8 cellular contexts compared by ENCODE assay signal in genomic region chr3:192916455-192917257, GRCh38. TPM values are rescaled to one million over a fixed set of nuclear protein-coding genes. Genes with fewer than 3 reads are reported as not detected.
DNase-seq lines count a peak whose midpoint lies in the region; ATAC-seq and TF ChIP-seq lines count a peak whose summit lies in the region.

No MANE protein-coding gene starts in this region.

- no peak for TF ChIP-seq CTCF in lung (IDR thresholded peaks at IDR 0.05; ENCODE audit: control extremely low read depth, extremely low read depth)

- H3K27me3 ChIP-seq in endocrine pancreas (ENCODE audit: control insufficient read depth, insufficient read depth, low read length): no peaks in the 10 kb centered on the region
- no peaks in the 10 kb centered on the region for H3K27me3 ChIP-seq in lung (ENCODE audit: control insufficient read depth, insufficient read depth)
- H3K27me3 ChIP-seq in stomach smooth muscle (ENCODE audit: control insufficient read depth in 1 of 2, insufficient read depth in 2 of 2, low read length in 2 of 2): no peaks in the 10 kb centered on the region

- no peaks in the 10 kb centered on the region for H3K9me3 ChIP-seq in endocrine pancreas (ENCODE audit: control insufficient read depth, low read length)
- H3K9me3 ChIP-seq in lung (ENCODE audit: control insufficient read depth in 2 of 2, insufficient read depth in 1 of 2, low read length in 1 of 2): no peaks in the 10 kb centered on the region
- H3K9me3 ChIP-seq in stomach smooth muscle (ENCODE audit: control insufficient read depth in 2 of 2, low read length in 2 of 2): no peaks in the 10 kb centered on the region

- H3K36me3 ChIP-seq in endocrine pancreas (ENCODE audit: control insufficient read depth, insufficient read depth, low read length) (no peaks in the 10 kb centered on the region), lung (ENCODE audit: control insufficient read depth in 2 of 2, insufficient read depth in 2 of 2, low read length in 2 of 2) (no peaks in the 10 kb centered on the region), stomach smooth muscle (ENCODE audit: control insufficient read depth in 2 of 2, insufficient read depth in 2 of 2, low read length in 2 of 2) (no peaks in the 10 kb centered on the region)

- DNase-seq in DMS53 (lab: John Stamatoyannopoulos, UW): peak; percentile 79
- peak; percentile 67 to 95 (median 94) for DNase-seq in NCI-H1417 (lab: John Stamatoyannopoulos, UW)
- peak; percentile 22 for DNase-seq in activated CD4-positive, alpha-beta T cell treated with anti-CD3 and anti-CD28 coated beads, Interleukin-2, amount 50 U/mL, for 1 hour
- peak; percentile 60 for DNase-seq in lung (ENCODE audit: low spot score)
- DNase-seq in NK-92 (lab: John Stamatoyannopoulos, UW; ENCODE audit: unreplicated experiment): no peak

- H3K4me1 ChIP-seq in endocrine pancreas (ENCODE audit: control insufficient read depth, insufficient read depth, low read length) (no peaks in the 10 kb centered on the region), lung (ENCODE audit: control insufficient read depth in 2 of 2, insufficient read depth in 2 of 2, low read length in 2 of 2) (peaks cover 2 to 6% of the 10 kb centered on the region in 2 donors), stomach smooth muscle (ENCODE audit: control insufficient read depth, insufficient read depth, low read length) (peaks cover 25% of the 10 kb centered on the region)

- ATAC-seq in GM21576 (IDR thresholded peaks at IDR 0.05; ENCODE audit: unreplicated experiment) (peak; percentile 28), lung (ENCODE audit: insufficient read depth, low FRiP score) (peak; percentile 37)

- H3K27ac ChIP-seq in lung (ENCODE audit: low read depth in 1 of 2, low read length in 1 of 2) (peak overlapping the region; percentile 84 to 96), stomach smooth muscle (ENCODE audit: low read length) (peak overlapping the region; percentile 79)

- H3K4me3 ChIP-seq in endocrine pancreas (ENCODE audit: control insufficient read depth, insufficient read depth, low read length): peak overlapping the region; percentile 68
- H3K4me3 ChIP-seq in lung: peak overlapping the region; percentile 79
- H3K4me3 ChIP-seq in stomach smooth muscle (ENCODE audit: low read length in 2 of 2): peak overlapping the region; percentile 93 to 97

- WGBS in lung, 2 donors: 1 to 2% methylated on average over 57 of the region's 57 CpGs

- H3K9ac ChIP-seq in endocrine pancreas (ENCODE audit: control insufficient read depth, insufficient read depth, low read length): peak overlapping the region; percentile 90
- peak overlapping the region; percentile 86 to 87 for H3K9ac ChIP-seq in stomach smooth muscle (ENCODE audit: low read length in 2 of 2)

RNA-seq across cellular contexts. Expression of gene MB21D2, which starts 1.0 kb away (rescaled TPM):
- 1 to 10 TPM; 5.4 to 6.3 TPM for total RNA-seq in lung
- polyA plus RNA-seq in lung: 1 to 10 TPM; 2.8 to 3.9 TPM
